ENCODE assay signal across 14 cellular contexts in genomic region chr18:11147371-11147860, GRCh38. TPM values are rescaled to one million over a fixed set of nuclear protein-coding genes. Genes with fewer than 3 reads are reported as not detected.
A peak's percentile ranks its signal among the peaks of the same experiment; 100 is the strongest.
DNase-seq lines count a peak whose midpoint lies in the region; ATAC-seq and TF ChIP-seq lines count a peak whose summit lies in the region.
"Had no signal": no experiment of that assay in that cellular context is flagged by ENCODE, and none has a peak within 500 bp of the region (broad histone marks: within the 10 kb centered on the region; RNA-seq: fewer than 3 reads in every experiment).

No MANE protein-coding gene starts in this region.

- H3K27me3 Mint-ChIP-seq in progenitor cell of endocrine pancreas, result peaks cover 77% of the 10 kb centered on the region

- H3K36me3 Mint-ChIP-seq in progenitor cell of endocrine pancreas (ENCODE audit: insufficient read depth), result no peaks in the 10 kb centered on the region

- TF ChIP-seq CTCF in GM06990 (IDR thresholded peaks at IDR 0.05; ENCODE audit: insufficient read depth, low read length, poor library complexity, severe bottlenecking) (no peak), WI38 (IDR thresholded peaks at IDR 0.05; ENCODE audit: low read depth, low read length) (no peak), progenitor cell of endocrine pancreas (IDR thresholded peaks at IDR 0.05; ENCODE audit: unreplicated experiment) (no peak)

- no peaks in the 10 kb centered on the region for H3K9me3 Mint-ChIP-seq in progenitor cell of endocrine pancreas (ENCODE audit: low read depth)

- H3K36me3 ChIP-seq in GM06990 (ENCODE audit: control insufficient read depth, insufficient read depth, low read length), result no peaks in the 10 kb centered on the region; the same call in 1 of the 2 replicates
- H3K36me3 ChIP-seq in iPS DF 6.9 (ENCODE audit: control insufficient read depth, insufficient read depth, low read length), result no peaks in the 10 kb centered on the region
- H3K36me3 ChIP-seq: BLaER1 treated with 17β-estradiol and CSF1 and Interleukin-3, amounts not matched to agents 10 nM and 100 nM; gastroesophageal sphincter had no signal

- no CpG with 5 or more reads among the region's 20 CpGs for WGBS in iPS DF 6.9 (ENCODE audit: insufficient coverage, insufficient read length)

- no peaks in the 10 kb centered on the region for H3K27me3 ChIP-seq in GM06990 (replicated peaks; ENCODE audit: control insufficient read depth, insufficient read depth, low read length)
- peaks cover 22% of the 10 kb centered on the region for H3K27me3 ChIP-seq in iPS DF 6.9 (ENCODE audit: control insufficient read depth, insufficient read depth, low read length)
- H3K27me3 ChIP-seq: BLaER1 treated with 17β-estradiol and CSF1 and Interleukin-3, amounts not matched to agents 10 nM and 100 nM had no signal

- ATAC-seq in GM19035 (IDR thresholded peaks at IDR 0.05; ENCODE audit: unreplicated experiment) (no peak), HG02798 (IDR thresholded peaks at IDR 0.05; ENCODE audit: poor library complexity, unreplicated experiment) (no peak)
- ATAC-seq: gastroesophageal sphincter had no signal

- H3K4me1 Mint-ChIP-seq in progenitor cell of endocrine pancreas (ENCODE audit: low read depth), result peaks cover 13% of the 10 kb centered on the region

- H3K27ac ChIP-seq in iPS DF 6.9 (ENCODE audit: low read length), result no peak overlapping the region
- H3K27ac ChIP-seq: BLaER1 treated with 17β-estradiol and CSF1 and Interleukin-3, amounts not matched to agents 10 nM and 100 nM; gastroesophageal sphincter had no signal

- H3K4me3 Mint-ChIP-seq in progenitor cell of endocrine pancreas (ENCODE audit: low read depth), result peak overlapping the region; percentile 4

- H3K4me1 ChIP-seq in iPS DF 6.9 (ENCODE audit: control insufficient read depth, insufficient read depth, low read length), result peaks cover 8% of the 10 kb centered on the region
- H3K4me1 ChIP-seq: BLaER1 treated with 17β-estradiol and CSF1 and Interleukin-3, amounts not matched to agents 10 nM and 100 nM had no signal

- H3K4me3 ChIP-seq in GM06990 (replicated peaks; ENCODE audit: low read depth, low read length) (peak overlapping the region; percentile 81), WI38 (ENCODE audit: low read depth, low read length) (peak overlapping the region; percentile 60), iPS DF 6.9 (ENCODE audit: low read length) (peak overlapping the region; percentile 33; the same call in 1 of the 2 replicates)
- H3K4me3 ChIP-seq: BLaER1 treated with 17β-estradiol and CSF1 and Interleukin-3, amounts not matched to agents 10 nM and 100 nM had no signal

- H3K27ac Mint-ChIP-seq in progenitor cell of endocrine pancreas, result no peak overlapping the region

- DNase-seq in GM06990 (ENCODE audit: extremely low read depth, insufficient read length) (peak; percentile 43), iPS DF 6.9 (ENCODE audit: low read depth, low spot score) (no peak), progenitor cell of endocrine pancreas (ENCODE audit: low spot score, unreplicated experiment) (no peak), NCI-H1417 (lab: John Stamatoyannopoulos, UW) (no peak), NOMO-1 treated with DMSO at 0.1 percent for 48 hours (lab: John Stamatoyannopoulos, UW; ENCODE audit: unreplicated experiment) (no peak)
- DNase-seq: activated effector memory CD4-positive, alpha-beta T cell treated with anti-CD3 and anti-CD28 coated beads, Interleukin-2, amount 50 U/mL, for 16 hours; GOT3; NCI-H1436 treated with DMSO at 0.1 percent for 48 hours; SK-N-SH had no signal

- no peaks in the 10 kb centered on the region for H3K9me3 ChIP-seq in iPS DF 6.9 (ENCODE audit: control insufficient read depth, insufficient read depth, low read length)
- H3K9me3 ChIP-seq: gastroesophageal sphincter, SK-N-SH had no signal

RNA-seq across cellular contexts. Expression of gene PIEZO2, which starts 2.0 kb away (rescaled TPM):
- total RNA-seq in progenitor cell of endocrine pancreas, result 1.7 TPM in 2 replicates
